15 cellular contexts compared by ENCODE assay signal in genomic region chr2:207189040-207189439, GRCh38.
"Had no signal": no experiment of that assay in that cellular context is flagged by ENCODE, and none has a peak within 500 bp of the region (broad histone marks: within the 10 kb centered on the region; RNA-seq: fewer than 3 reads in every experiment).

No MANE protein-coding gene starts in this region.

- H3K27me3 ChIP-seq: esophagus squamous epithelium, neural progenitor cell, pancreas, transverse colon, vagina had no signal

- H3K36me3 ChIP-seq: esophagus squamous epithelium, neural progenitor cell, pancreas, transverse colon, vagina had no signal

- DNase-seq: activated CD4-positive, alpha-beta memory T cell treated with anti-CD3 and anti-CD28 coated beads for 36 hours; activated CD4-positive, alpha-beta T cell treated with anti-CD3 and anti-CD28 coated beads for 1 hour; activated effector memory CD4-positive, alpha-beta T cell treated with Interleukin-2 at 50 U/mL for 16 hours; activated naive CD4-positive, alpha-beta T cell treated with anti-CD3 and anti-CD28 coated beads, Interleukin-2, amount 50 U/mL, for 16 hours; activated T-cell treated with anti-CD3 and anti-CD28 coated beads, Interleukin-2, amount 50 U/mL, for 4 hours; esophagus squamous epithelium; mammary epithelial cell; naive B cell; pancreas; stimulated activated CD4-positive, alpha-beta T cell treated with anti-CD3 and anti-CD28 coated beads, Interleukin-15, amount 100 ng/mL, for 24 hours; stimulated activated CD4-positive, alpha-beta T cell treated with anti-CD3 and anti-CD28 coated beads, Interleukin-4, amount 100 ng/mL, for 1 hour; stimulated activated naive CD4-positive, alpha-beta T cell treated with Interleukin-2 at 50 U/mL for 16 hours; transverse colon had no signal

- H3K9me3 ChIP-seq: pancreas, transverse colon, vagina had no signal

- H3K9ac ChIP-seq: neural progenitor cell had no signal

- ATAC-seq: activated T-cell treated with anti-CD3 and anti-CD28 coated beads, Interleukin-2, amount 50 U/mL, for 4 hours had no signal

- H3K4me3 ChIP-seq: esophagus squamous epithelium, neural progenitor cell, pancreas, transverse colon, vagina had no signal

- H2AFZ ChIP-seq: neural progenitor cell had no signal

- H3K27ac ChIP-seq: esophagus squamous epithelium, neural progenitor cell, transverse colon, vagina had no signal

- H3K4me1 ChIP-seq: esophagus squamous epithelium, neural progenitor cell, vagina had no signal

- H3K4me2 ChIP-seq: neural progenitor cell had no signal

- FAIRE-seq: pancreas had no signal
